ENCODE assay signal across 18 cellular contexts in genomic region chr17:56810286-56810781, GRCh38. TPM values are rescaled to one million over a fixed set of nuclear protein-coding genes. Genes with fewer than 3 reads are reported as not detected.
DNase-seq lines count a peak whose midpoint lies in the region; ATAC-seq and TF ChIP-seq lines count a peak whose summit lies in the region.
"Had no signal": no experiment of that assay in that cellular context is flagged by ENCODE, and none has a peak within 500 bp of the region (broad histone marks: within the 10 kb centered on the region; RNA-seq: fewer than 3 reads in every experiment).

No MANE protein-coding gene starts in this region.

- no peak overlapping the region for H3K4me3 ChIP-seq in heart right ventricle
- no peak overlapping the region for H3K4me3 ChIP-seq in spleen
- H3K4me3 ChIP-seq: SJCRH30 had no signal

- H3K4me1 ChIP-seq in heart right ventricle: peaks cover 0 to 5% (median 0%) of the 10 kb centered on the region in 9 donors
- H3K4me1 ChIP-seq in spleen: no peaks in the 10 kb centered on the region

- H3K9me3 ChIP-seq in heart right ventricle: no peaks in the 10 kb centered on the region
- no peaks in the 10 kb centered on the region for H3K9me3 ChIP-seq in spleen
- H3K9me3 ChIP-seq: SJCRH30 had no signal

- no peak for TF ChIP-seq POLR2A in spleen (IDR thresholded peaks at IDR 0.05)

- peak; percentile 30 for DNase-seq in NCI-H1092 treated with DMSO at 0.1 percent for 48 hours (lab: John Stamatoyannopoulos, UW)
- no peak for DNase-seq in NCI-H1092 (lab: John Stamatoyannopoulos, UW)
- DNase-seq in NCI-H446 (lab: John Stamatoyannopoulos, UW): peak; percentile 22 to 84
- no peak for DNase-seq in heart right ventricle
- DNase-seq in spleen: peak; percentile 29
- no peak for DNase-seq in activated T-cell treated with anti-CD3 and anti-CD28 coated beads for 4 hours
- no peak for DNase-seq in NCI-H2107 treated with DMSO at 0.1 percent for 48 hours (lab: John Stamatoyannopoulos, UW; ENCODE audit: unreplicated experiment)
- DNase-seq: CD8-positive, alpha-beta T cell; GF-D8; GOT3; NCI-H1417; NCI-H2081; NCI-H226; NCI-H774 had no signal

- TF ChIP-seq CTCF in heart right ventricle (IDR thresholded peaks at IDR 0.05): no peak
- TF ChIP-seq CTCF in spleen (IDR thresholded peaks at IDR 0.05 in 8 of 11, conservative IDR thresholded peaks at IDR 0.05 in 3 of 11): no peak

- intact Hi-C loops in heart right ventricle (cut with DNase I) (no loop called here), spleen (cut with DNase I; ENCODE audit: low total_unique reads) (no loop called here)

- 73 to 80% methylated on average over 4 of the region's 4 CpGs for WGBS in heart right ventricle, 2 donors
- WGBS in spleen, 5 donors: 78 to 91% (median 89%) methylated on average over 4 of the region's 4 CpGs

- H3K36me3 ChIP-seq in heart right ventricle (no peaks in the 10 kb centered on the region), spleen (no peaks in the 10 kb centered on the region)
- H3K36me3 ChIP-seq: SJCRH30 had no signal

- H3K27ac ChIP-seq in heart right ventricle (no peak overlapping the region), spleen (no peak overlapping the region)
- H3K27ac ChIP-seq: 22Rv1, HL-60, SJCRH30 had no signal

- H3K27me3 ChIP-seq in heart right ventricle (peaks cover 0 to 8% (median 0%) of the 10 kb centered on the region in 7 donors), spleen (replicated peaks in 1 of 7) (no peaks in the 10 kb centered on the region)
- H3K27me3 ChIP-seq: SJCRH30 had no signal

- peak in 7 of 8 donors; percentile 17 to 79 (median 38) for ATAC-seq in heart right ventricle
- no peak for ATAC-seq in activated CD4-positive, CD25-positive, alpha-beta regulatory T cell treated with anti-CD3 and anti-CD28 coated beads, Interleukin-2, amount 50 U/mL, for 24 hours
- ATAC-seq: CD8-positive, alpha-beta T cell had no signal

RNA-seq across cellular contexts. Expression of gene C17orf67, which starts 23.4 kb away (rescaled TPM):
- total RNA-seq in heart right ventricle: 1 to 10 TPM in 3 of 10 donors, under 1 TPM in 7; 0.23 to 1.5 (median 0.91) TPM
- polyA plus RNA-seq in heart right ventricle: 1 to 10 TPM in 1 of 2 donors, under 1 TPM in 1; 0.25 to 2.2 TPM
- total RNA-seq in spleen: 1 to 10 TPM; 2.4 to 6.0 (median 4.3) TPM
- polyA plus RNA-seq in spleen: 10 to 100 TPM in 1 of 3 donors, 1 to 10 TPM in 2; 2.0 to 10.4 (median 6.9) TPM

RNA-seq across cellular contexts. Expression of gene DGKE, which starts 23.6 kb away (rescaled TPM):
- total RNA-seq in heart right ventricle: 1 to 10 TPM; 2.0 to 5.3 (median 2.7) TPM
- polyA plus RNA-seq in heart right ventricle: 1 to 10 TPM in 1 of 2 donors, under 1 TPM in 1; 0.71 to 3.1 TPM
- total RNA-seq in spleen: 10 to 100 TPM; 14.3 to 37.3 (median 25.3) TPM
- polyA plus RNA-seq in spleen: 1 to 10 TPM; 2.3 to 5.6 (median 4.2) TPM

Comparison
In these comparisons a context has a peak if more than half of its experiments do, and no peak if none do; other contexts are left out.
1. DNase-seq: peak in NCI-H1092 treated with DMSO at 0.1 percent for 48 hours (single experiment), NCI-H446 (2 of 2) and spleen (single experiment); none in NCI-H1092 (single experiment), heart right ventricle (0 of 2), activated T-cell treated with anti-CD3 and anti-CD28 coated beads for 4 hours (single experiment) and NCI-H2107 treated with DMSO at 0.1 percent for 48 hours (single experiment).
2. ATAC-seq: peak in heart right ventricle (7 of 8); none in activated CD4-positive, CD25-positive, alpha-beta regulatory T cell treated with anti-CD3 and anti-CD28 coated beads, Interleukin-2, amount 50 U/mL, for 24 hours (0 of 2).